In genomic region chr5:158875272-158875679, GRCh38 we compare ENCODE assay signal across 8 cellular contexts.
DNase-seq lines count a peak whose midpoint lies in the region; ATAC-seq and TF ChIP-seq lines count a peak whose summit lies in the region.

No MANE protein-coding gene starts in this region.

- no peak for DNase-seq in activated CD8-positive, alpha-beta memory T cell treated with anti-CD3 and anti-CD28 coated beads, Interleukin-2, amount 10 ng/mL, durations not matched to agents 7 days and 5 days
- DNase-seq in activated CD8-positive, alpha-beta memory T cell treated with anti-CD3 and anti-CD28 coated beads, Interleukin-2, amount 50 U/mL, for 4 hours: no peak
- peak; percentile 7 for DNase-seq in NCI-H69 (lab: John Stamatoyannopoulos, UW)
- peak; percentile 56 for DNase-seq in fibroblast of mammary gland (ENCODE audit: low read depth)
- DNase-seq in tibial artery: no peak
- DNase-seq in NCI-H226: no peak
- no peak for DNase-seq in kidney glomerular epithelial cell (lab: John Stamatoyannopoulos, UW)
- no peak for DNase-seq in DMS153 (lab: John Stamatoyannopoulos, UW)

- H3K9me3 Mint-ChIP-seq in activated CD8-positive, alpha-beta memory T cell treated with anti-CD3 and anti-CD28 coated beads, Interleukin-2, amount 10 ng/mL, durations not matched to agents 7 days and 5 days (ENCODE audit: low read depth): no peaks in the 10 kb centered on the region

- TF ChIP-seq CTCF in fibroblast of mammary gland (conservative IDR thresholded peaks at IDR 0.05; ENCODE audit: control insufficient read depth, insufficient read depth, low read depth, low read length) (no peak), tibial artery (IDR thresholded peaks at IDR 0.05) (no peak)

- no peaks in the 10 kb centered on the region for H3K36me3 ChIP-seq in tibial artery

- H3K4me3 ChIP-seq in fibroblast of mammary gland (ENCODE audit: control insufficient read depth, low read depth, low read length): no peak overlapping the region
- peak overlapping the region; percentile 24 to 33 for H3K4me3 ChIP-seq in tibial artery

- CTCF ChIA-PET in activated CD8-positive, alpha-beta memory T cell treated with anti-CD3 and anti-CD28 coated beads, Interleukin-2, amount 10 ng/mL, durations not matched to agents 7 days and 5 days (lab: Charles Lee): interaction anchor here (0.7 to 1.2 kb wide), 2 partner anchors 8 to 258 kb away, joined by 3 read pairs; no protein-coding TSS in a partner anchor

- H3K27me3 Mint-ChIP-seq in activated CD8-positive, alpha-beta memory T cell treated with anti-CD3 and anti-CD28 coated beads, Interleukin-2, amount 10 ng/mL, durations not matched to agents 7 days and 5 days: peaks cover 21% of the 10 kb centered on the region

- peaks cover 0 to 94% (median 40%) of the 10 kb centered on the region in 4 donors for H3K4me1 ChIP-seq in tibial artery

- H3K4me3 Mint-ChIP-seq in activated CD8-positive, alpha-beta memory T cell treated with anti-CD3 and anti-CD28 coated beads, Interleukin-2, amount 10 ng/mL, durations not matched to agents 7 days and 5 days: peak overlapping the region; percentile 53

- intact Hi-C loops in tibial artery (cut with DNase I; ENCODE audit: low total_unique reads): no loop called here

- ATAC-seq in activated CD8-positive, alpha-beta memory T cell treated with anti-CD3 and anti-CD28 coated beads, Interleukin-2, amount 10 ng/mL, durations not matched to agents 7 days and 5 days: peak; percentile 78

- H3K27ac ChIP-seq in tibial artery: peak overlapping the region; percentile 48 to 60

- H3K36me3 Mint-ChIP-seq in activated CD8-positive, alpha-beta memory T cell treated with anti-CD3 and anti-CD28 coated beads, Interleukin-2, amount 10 ng/mL, durations not matched to agents 7 days and 5 days: peaks cover 6% of the 10 kb centered on the region

- peak overlapping the region; percentile 86 for H3K27ac Mint-ChIP-seq in activated CD8-positive, alpha-beta memory T cell treated with anti-CD3 and anti-CD28 coated beads, Interleukin-2, amount 10 ng/mL, durations not matched to agents 7 days and 5 days

- peaks cover 22% of the 10 kb centered on the region for H3K4me1 Mint-ChIP-seq in activated CD8-positive, alpha-beta memory T cell treated with anti-CD3 and anti-CD28 coated beads, Interleukin-2, amount 10 ng/mL, durations not matched to agents 7 days and 5 days

- no peaks in the 10 kb centered on the region for H3K9me3 ChIP-seq in tibial artery

- H3K27me3 ChIP-seq in tibial artery: no peaks in the 10 kb centered on the region

Comparison
In these comparisons a context has a peak if more than half of its experiments do, and no peak if none do; other contexts are left out.
1. DNase-seq: peak in NCI-H69 (single experiment) and fibroblast of mammary gland (single experiment); none in activated CD8-positive, alpha-beta memory T cell treated with anti-CD3 and anti-CD28 coated beads, Interleukin-2, amount 10 ng/mL, durations not matched to agents 7 days and 5 days (single experiment), activated CD8-positive, alpha-beta memory T cell treated with anti-CD3 and anti-CD28 coated beads, Interleukin-2, amount 50 U/mL, for 4 hours (single experiment), tibial artery (0 of 2), NCI-H226 (single experiment), kidney glomerular epithelial cell (single experiment) and DMS153 (single experiment).